Comparison of ENCODE assay signal across 8 cellular contexts in the genomic region with DNA sequence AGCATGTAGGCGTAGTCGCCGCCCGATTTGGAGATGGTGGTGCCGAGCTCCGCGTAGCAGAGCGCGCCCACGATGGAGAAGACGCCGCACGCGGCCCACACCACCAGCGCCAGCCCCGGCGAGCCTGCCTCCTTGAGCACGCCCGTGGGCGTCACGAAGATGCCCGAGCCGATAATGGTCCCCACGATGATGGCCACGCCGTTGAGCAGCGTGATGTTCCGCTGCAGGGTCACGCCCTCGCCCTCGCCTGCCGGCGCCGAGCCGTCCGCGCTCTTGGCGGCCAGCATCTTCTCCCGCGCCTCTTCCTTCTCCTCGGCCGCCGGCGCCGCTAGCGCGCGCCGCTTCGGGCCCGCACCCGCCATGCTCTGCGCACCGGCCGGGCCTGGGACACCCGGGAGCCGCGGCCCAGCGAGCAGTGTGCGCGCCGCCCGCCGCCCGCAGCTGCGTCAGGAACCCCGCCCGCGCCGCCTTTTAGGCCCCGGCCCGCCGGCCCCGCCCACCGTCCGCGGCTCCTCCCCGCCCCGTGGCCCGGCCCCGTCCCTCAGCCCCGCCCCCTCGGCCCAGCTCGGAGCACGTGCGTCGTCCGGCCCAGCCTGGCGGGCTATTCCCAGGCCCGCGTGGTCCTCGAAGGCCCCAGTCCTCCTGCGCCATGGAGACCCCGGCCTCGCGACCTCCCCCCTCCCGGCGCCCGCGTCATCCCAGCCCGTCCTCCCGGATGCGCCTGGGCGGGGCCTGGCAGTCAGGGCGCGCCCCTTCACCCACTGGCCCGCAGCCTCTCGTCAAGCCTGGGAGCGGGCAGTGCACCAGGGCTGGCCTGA. TPM values are rescaled to one million over a fixed set of nuclear protein-coding genes. Genes with fewer than 3 reads are reported as not detected.
DNase-seq lines count a peak whose midpoint lies in the region; ATAC-seq and TF ChIP-seq lines count a peak whose summit lies in the region.
"Not testable (repeated sequence)": the region's sequence is repeated elsewhere in the genome, so short reads cannot be mapped to it uniquely, and the experiment has no call there.

A gene (minus strand): TSS at position 447 of the 818 bp plus-strand sequence. CDS start 85 bp downstream, at position 362.

- peak; percentile 90 for TF ChIP-seq POLR2A in erythroblast (IDR thresholded peaks at IDR 0.05; ENCODE audit: low read length)

- not testable (repeated sequence) for TF ChIP-seq CTCF in GM20000 (IDR thresholded peaks at IDR 0.05; ENCODE audit: extremely low read depth, missing control alignments); HL-60 (IDR thresholded peaks at IDR 0.05; ENCODE audit: insufficient read depth, low read length); RWPE1 (conservative IDR thresholded peaks at IDR 0.05; ENCODE audit: low read depth); mucosa of descending colon (IDR thresholded peaks at IDR 0.05)

- H3K27ac ChIP-seq in HL-60 (replicated peaks), result peak within 1 kb of the TSS; percentile 95
- peak within 1 kb of the TSS; percentile 99 for H3K27ac ChIP-seq in RWPE1

- POLR2A ChIA-PET in RWPE1 (lab: Yijun Ruan, JAX; ENCODE audit: low non-redundant PET), result interaction anchor here (0.7 to 0.9 kb wide), 2 partner anchors 22 to 62 kb away, joined by 3 to 4 read pairs; no protein-coding TSS in a partner anchor

- not testable (repeated sequence) for H3K9me3 ChIP-seq in mucosa of descending colon

- H3K27me3 ChIP-seq in HL-60 (ENCODE audit: insufficient read depth, poor library complexity, severe bottlenecking), result not testable (repeated sequence)

- DNase-seq in CD1c-positive myeloid dendritic cell (ENCODE audit: extremely low spot score), result peak; percentile 89
- DNase-seq in GM20000 (ENCODE audit: low spot score), result peak; percentile 87
- peak in 1 of 2 experiments; percentile 64 for DNase-seq in HL-60 (ENCODE audit: low read depth in 1 of 2, low spot score in 1 of 2)
- not testable (repeated sequence) for DNase-seq in RWPE1 (ENCODE audit: low spot score)
- DNase-seq in activated T-cell treated with anti-CD3 and anti-CD28 coated beads, Interleukin-2, amount 50 U/mL, for 48 hours, result peak; percentile 90 to 94
- peak; percentile 91 to 96 for DNase-seq in erythroblast (lab: John Stamatoyannopoulos, UW)
- DNase-seq in mucosa of descending colon, result peak; percentile 82 to 90 (median 90)
- DNase-seq in stimulated activated CD8-positive, alpha-beta memory T cell treated with anti-CD3 and anti-CD28 coated beads, Interleukin-15, amount 100 ng/mL, for 1 hour (ENCODE audit: low read depth), result peak; percentile 66

- peak; percentile 89 for ATAC-seq in mucosa of descending colon

- H3K36me3 ChIP-seq in mucosa of descending colon (ENCODE audit: low read depth), result not testable (repeated sequence)

- CTCF ChIA-PET in RWPE1 (lab: Yijun Ruan, JAX), result interaction anchor here (1.0 to 7.7 kb wide), 4 partner anchors 19 to 100 kb away, joined by 3 to 48 read pairs (median 12); no protein-coding TSS in a partner anchor

- H3K4me3 ChIP-seq in HL-60 (replicated peaks; ENCODE audit: insufficient read depth, low read length) (peak within 1 kb of the TSS; percentile 46), mucosa of descending colon (peak within 1 kb of the TSS; percentile 4)

- H3K4me1 ChIP-seq in mucosa of descending colon (ENCODE audit: low read depth), result not testable (repeated sequence)

- intact Hi-C loops in mucosa of descending colon (cut with DNase I, micrococcal nuclease), result not testable (repeated sequence)

RNA-seq across cellular contexts. Expression of the gene that starts here (rescaled TPM):
- total RNA-seq in mucosa of descending colon, result 10 to 100 TPM in 1 of 3 donors, 1 to 10 TPM in 2; 1.9 to 13.7 (median 8.1) TPM
